2 cellular contexts compared by ENCODE assay signal in genomic region chr12:15541996-15542631, GRCh38.
TF ChIP-seq lines count a peak whose summit lies in the region.

No MANE protein-coding gene starts in this region.

TF ChIP-seq in IMR-90, 13 proteins besides CTCF, POLR2A, EP300 and RAD21 (continued from another document):
- TF ChIP-seq ELK1 (IDR thresholded peaks at IDR 0.05; ENCODE audit: borderline replicate concordance, low read depth, low read length) (no peak), RFX5 (IDR thresholded peaks at IDR 0.05; ENCODE audit: low read depth, low read length) (no peak), CHD1 (IDR thresholded peaks at IDR 0.05; ENCODE audit: low read depth, low read length) (no peak)
TF ChIP-seq in IMR-90: peak in this region for 0.

TF ChIP-seq in SK-N-SH treated with all-trans-retinoic acid at 6 μM for 48 hours, 23 proteins besides CTCF, POLR2A, EP300 and RAD21 (continued from another document):
- TF ChIP-seq SNAI2 (CRISPR knock-in tag; IDR thresholded peaks at IDR 0.05): no peak
- no peak for TF ChIP-seq PATZ1 (CRISPR knock-in tag; IDR thresholded peaks at IDR 0.05; ENCODE audit: borderline replicate concordance)
- TF ChIP-seq TCF4 (CRISPR knock-in tag; IDR thresholded peaks at IDR 0.05; ENCODE audit: borderline replicate concordance): no peak
- TF ChIP-seq TOX (CRISPR knock-in tag; IDR thresholded peaks at IDR 0.05; ENCODE audit: borderline replicate concordance): no peak
- no peak for TF ChIP-seq TSHZ2 (CRISPR knock-in tag; IDR thresholded peaks at IDR 0.05)
- no peak for TF ChIP-seq ZFP30 (CRISPR knock-in tag; IDR thresholded peaks at IDR 0.05)
- TF ChIP-seq ZNF565 (CRISPR knock-in tag; conservative IDR thresholded peaks at IDR 0.05; ENCODE audit: low read depth): no peak
- no peak for TF ChIP-seq CSDC2 (CRISPR knock-in tag; IDR thresholded peaks at IDR 0.05)
- no peak for TF ChIP-seq ZC3H10 (CRISPR knock-in tag; IDR thresholded peaks at IDR 0.05)
- TF ChIP-seq PPARA (CRISPR knock-in tag; IDR thresholded peaks at IDR 0.05; ENCODE audit: borderline replicate concordance): no peak
